ENCODE assay signal across 8 cellular contexts in the genomic region with DNA sequence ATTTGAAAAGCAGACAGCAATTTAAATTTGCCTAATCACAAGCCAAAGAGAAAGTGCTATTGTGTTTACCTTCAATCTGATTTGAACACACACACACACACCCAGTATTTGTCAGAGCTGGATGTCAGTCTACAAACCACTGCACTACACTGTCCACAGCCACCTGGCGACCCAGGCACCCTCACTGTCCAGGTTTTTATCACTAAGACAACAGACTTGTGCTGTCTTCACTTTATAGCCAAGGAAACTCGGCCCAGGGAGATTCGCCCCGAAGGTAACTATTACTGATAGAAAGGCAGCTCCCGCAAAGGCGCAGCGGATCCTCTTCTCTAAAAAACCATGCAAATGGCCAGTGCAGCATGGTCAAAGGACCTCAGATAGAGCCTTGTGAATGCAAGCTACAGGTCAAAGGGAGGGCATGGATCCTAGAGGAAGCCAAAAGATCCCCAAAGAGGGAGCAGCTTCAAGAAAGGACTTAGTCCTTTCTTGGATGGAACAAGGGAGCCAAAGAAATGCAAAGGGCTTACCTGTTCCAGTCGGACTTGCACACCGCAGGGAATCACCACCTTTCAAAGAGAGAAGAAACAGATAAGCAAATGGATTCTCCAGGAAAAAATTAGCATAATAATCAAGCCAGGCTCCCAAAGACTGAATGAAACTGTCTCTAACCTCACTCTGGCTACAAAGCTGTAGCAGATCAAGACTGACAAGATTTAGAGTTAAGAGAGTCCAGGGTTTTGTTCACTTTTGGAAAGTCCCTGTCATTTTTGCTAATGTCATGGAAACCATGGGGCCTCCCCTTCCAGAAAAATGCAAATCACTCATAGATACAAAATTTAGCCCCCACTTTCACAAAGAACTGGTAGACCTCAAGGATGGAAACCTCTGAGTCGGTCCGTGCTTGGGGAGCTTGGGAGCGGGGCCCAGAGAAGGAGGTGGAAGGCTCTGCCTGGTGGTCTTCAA.
A peak's percentile ranks its signal among the peaks of the same experiment; 100 is the strongest.
DNase-seq lines count a peak whose midpoint lies in the region; ATAC-seq and TF ChIP-seq lines count a peak whose summit lies in the region.

No MANE protein-coding gene starts in this region.

- POLR2A ChIA-PET in SK-N-SH (lab: Yijun Ruan, JAX): no interaction called here
- POLR2A ChIA-PET in CD4-positive, alpha-beta T cell (lab: Charles Lee): no interaction called here

- peaks cover 16% of the 10 kb centered on the region for H3F3A ChIP-seq in SK-N-SH (replicated peaks; ENCODE audit: insufficient read depth)

- H3K79me2 ChIP-seq in SK-N-SH (ENCODE audit: insufficient read depth) (peaks cover 71% of the 10 kb centered on the region; the same call in 1 of the 2 replicates), parathyroid adenoma (peaks cover 22% of the 10 kb centered on the region)

- H3K27ac ChIP-seq in SK-N-SH (ENCODE audit: low read depth in 2 of 2, low read length in 1 of 2) (peak overlapping the region; percentile 67 to 92; a peak in 3 of 4 replicates), parathyroid adenoma (peak overlapping the region; percentile 91), foreskin keratinocyte (no peak overlapping the region)
- H3K27ac ChIP-seq in CD4-positive, alpha-beta T cell (ENCODE audit: low read depth, low read length): no peak overlapping the region

- no peaks in the 10 kb centered on the region for H3K9me3 Mint-ChIP-seq in CD4-positive, alpha-beta T cell

- intact Hi-C loops in CD4-positive, alpha-beta T cell (cut with DNase I, micrococcal nuclease): no loop called here

- H3K27me3 ChIP-seq in SK-N-SH (ENCODE audit: insufficient read depth) (no peaks in the 10 kb centered on the region), parathyroid adenoma (ENCODE audit: control insufficient read depth, insufficient read depth, low read length) (no peaks in the 10 kb centered on the region), foreskin keratinocyte (no peaks in the 10 kb centered on the region)
- H3K27me3 ChIP-seq in CD4-positive, alpha-beta T cell (ENCODE audit: control insufficient read depth, insufficient read depth, low read length): no peaks in the 10 kb centered on the region

- H3K36me3 ChIP-seq in SK-N-SH (replicated peaks in 1 of 2; ENCODE audit: control insufficient read depth in 1 of 2, insufficient read depth in 2 of 2, low read length in 1 of 2) (peaks cover 4 to 9% of the 10 kb centered on the region in 2 experiments), parathyroid adenoma (ENCODE audit: control insufficient read depth, insufficient read depth, low read length) (no peaks in the 10 kb centered on the region)

- H3K9me3 ChIP-seq in SK-N-SH (no peaks in the 10 kb centered on the region), parathyroid adenoma (ENCODE audit: control insufficient read depth, low read length) (no peaks in the 10 kb centered on the region)
- no peaks in the 10 kb centered on the region for H3K9me3 ChIP-seq in CD4-positive, alpha-beta T cell (ENCODE audit: control insufficient read depth, low read length)

- DNase-seq in SK-N-SH (no peak), glomerular visceral epithelial cell (ENCODE audit: extremely low spot score) (no peak), foreskin keratinocyte (no peak), NCI-H2029 treated with DMSO at 0.1 percent for 48 hours (lab: John Stamatoyannopoulos, UW) (no peak)
- DNase-seq in CD4-positive, alpha-beta T cell: no peak

- no peak overlapping the region for H3K9ac ChIP-seq in SK-N-SH
- no peak overlapping the region for H3K9ac ChIP-seq in parathyroid adenoma

- H4K20me1 ChIP-seq in SK-N-SH (ENCODE audit: insufficient read depth): no peaks in the 10 kb centered on the region

- no peaks in the 10 kb centered on the region for H3K4me1 Mint-ChIP-seq in CD4-positive, alpha-beta T cell (ENCODE audit: low read depth)

- no peak for TF ChIP-seq RAD21 in SK-N-SH (IDR thresholded peaks at IDR 0.05; ENCODE audit: low read length)

- H3K36me3 Mint-ChIP-seq in CD4-positive, alpha-beta T cell (ENCODE audit: low read depth): no peaks in the 10 kb centered on the region

- no peak overlapping the region for H3K4me3 ChIP-seq in SK-N-SH (ENCODE audit: low read depth in 2 of 2, low read length in 1 of 2)
- no peak overlapping the region for H3K4me3 ChIP-seq in parathyroid adenoma (ENCODE audit: low read depth, low read length)

- WGBS in SK-N-SH (ENCODE audit: low lambda C conversion rate): 95% methylated on average over 12 of the region's 12 CpGs

- CTCF ChIA-PET in SK-N-SH (lab: Yijun Ruan, JAX): interaction anchor here (0.8 to 7.1 kb wide), 12 partner anchors 10 to 339 kb away, joined by 3 to 49 read pairs (median 4); no protein-coding TSS in a partner anchor
- CTCF ChIA-PET in CD4-positive, alpha-beta T cell (lab: Charles Lee): no interaction called here

- ATAC-seq in GM18861 (IDR thresholded peaks at IDR 0.05; ENCODE audit: unreplicated experiment) (peak; percentile 75), HG02759 (IDR thresholded peaks at IDR 0.05; ENCODE audit: unreplicated experiment) (peak; percentile 76), foreskin keratinocyte (no peak)
- no peak for ATAC-seq in CD4-positive, alpha-beta T cell (ENCODE audit: poor library complexity)

- no peak overlapping the region for H3K27ac Mint-ChIP-seq in CD4-positive, alpha-beta T cell

- no peaks in the 10 kb centered on the region for H3K9me2 ChIP-seq in SK-N-SH

- no peak overlapping the region for H2AFZ ChIP-seq in SK-N-SH (ENCODE audit: low read depth)
- peak overlapping the region; percentile 45 for H2AFZ ChIP-seq in parathyroid adenoma

- TF ChIP-seq CTCF in SK-N-SH (IDR thresholded peaks at IDR 0.05) (no peak), parathyroid adenoma (IDR thresholded peaks at IDR 0.05) (no peak), foreskin keratinocyte (conservative IDR thresholded peaks at IDR 0.05) (no peak)
- no peak for TF ChIP-seq CTCF in CD4-positive, alpha-beta T cell (IDR thresholded peaks at IDR 0.05)

- H3K27me3 Mint-ChIP-seq in CD4-positive, alpha-beta T cell: no peaks in the 10 kb centered on the region

- H3K4me2 ChIP-seq in SK-N-SH (peak overlapping the region; percentile 75), parathyroid adenoma (ENCODE audit: low read length) (peak overlapping the region; percentile 46)

- H3K4me3 Mint-ChIP-seq in CD4-positive, alpha-beta T cell: no peak overlapping the region

- no peak for TF ChIP-seq EP300 in SK-N-SH (IDR thresholded peaks at IDR 0.05; ENCODE audit: borderline replicate concordance in 1 of 2, low read depth in 1 of 2, low read length in 1 of 2)

- H3K4me1 ChIP-seq in SK-N-SH (ENCODE audit: control insufficient read depth in 1 of 2, insufficient read depth in 2 of 2, low read depth in 1 of 2, low read length in 1 of 2): peaks cover 32 to 53% of the 10 kb centered on the region in 2 experiments
- peaks cover 81% of the 10 kb centered on the region for H3K4me1 ChIP-seq in parathyroid adenoma
- no peaks in the 10 kb centered on the region for H3K4me1 ChIP-seq in foreskin keratinocyte

TF ChIP-seq in SK-N-SH, 30 proteins besides CTCF, POLR2A, EP300 and RAD21 (continues in another document):
- TF ChIP-seq TAF1 (IDR thresholded peaks at IDR 0.05; ENCODE audit: borderline replicate concordance, low read depth, low read length) (no peak), RFX5 (IDR thresholded peaks at IDR 0.05; ENCODE audit: low read length) (no peak), MXI1 (IDR thresholded peaks at IDR 0.05; ENCODE audit: low read depth, low read length) (no peak), FOXJ3 (CRISPR knock-in tag; IDR thresholded peaks at IDR 0.05) (no peak), TEAD4 (IDR thresholded peaks at IDR 0.05; ENCODE audit: borderline replicate concordance, insufficient read depth) (no peak), EZH2phosphoT487 (IDR thresholded peaks at IDR 0.05; ENCODE audit: borderline replicate concordance, low read depth) (no peak), NFIC (IDR thresholded peaks at IDR 0.05; ENCODE audit: borderline replicate concordance) (no peak), SMC3 (IDR thresholded peaks at IDR 0.05; ENCODE audit: low read depth, low read length) (no peak), TCF12 (IDR thresholded peaks at IDR 0.05) (no peak), POLR2AphosphoS5 (IDR thresholded peaks at IDR 0.05; ENCODE audit: low read depth, low read length) (no peak), RXRA (IDR thresholded peaks at IDR 0.05; ENCODE audit: borderline replicate concordance, low read depth) (no peak), MEF2A (IDR thresholded peaks at IDR 0.05; ENCODE audit: borderline replicate concordance, low read depth) (no peak)
- TF ChIP-seq, protein P1, sequence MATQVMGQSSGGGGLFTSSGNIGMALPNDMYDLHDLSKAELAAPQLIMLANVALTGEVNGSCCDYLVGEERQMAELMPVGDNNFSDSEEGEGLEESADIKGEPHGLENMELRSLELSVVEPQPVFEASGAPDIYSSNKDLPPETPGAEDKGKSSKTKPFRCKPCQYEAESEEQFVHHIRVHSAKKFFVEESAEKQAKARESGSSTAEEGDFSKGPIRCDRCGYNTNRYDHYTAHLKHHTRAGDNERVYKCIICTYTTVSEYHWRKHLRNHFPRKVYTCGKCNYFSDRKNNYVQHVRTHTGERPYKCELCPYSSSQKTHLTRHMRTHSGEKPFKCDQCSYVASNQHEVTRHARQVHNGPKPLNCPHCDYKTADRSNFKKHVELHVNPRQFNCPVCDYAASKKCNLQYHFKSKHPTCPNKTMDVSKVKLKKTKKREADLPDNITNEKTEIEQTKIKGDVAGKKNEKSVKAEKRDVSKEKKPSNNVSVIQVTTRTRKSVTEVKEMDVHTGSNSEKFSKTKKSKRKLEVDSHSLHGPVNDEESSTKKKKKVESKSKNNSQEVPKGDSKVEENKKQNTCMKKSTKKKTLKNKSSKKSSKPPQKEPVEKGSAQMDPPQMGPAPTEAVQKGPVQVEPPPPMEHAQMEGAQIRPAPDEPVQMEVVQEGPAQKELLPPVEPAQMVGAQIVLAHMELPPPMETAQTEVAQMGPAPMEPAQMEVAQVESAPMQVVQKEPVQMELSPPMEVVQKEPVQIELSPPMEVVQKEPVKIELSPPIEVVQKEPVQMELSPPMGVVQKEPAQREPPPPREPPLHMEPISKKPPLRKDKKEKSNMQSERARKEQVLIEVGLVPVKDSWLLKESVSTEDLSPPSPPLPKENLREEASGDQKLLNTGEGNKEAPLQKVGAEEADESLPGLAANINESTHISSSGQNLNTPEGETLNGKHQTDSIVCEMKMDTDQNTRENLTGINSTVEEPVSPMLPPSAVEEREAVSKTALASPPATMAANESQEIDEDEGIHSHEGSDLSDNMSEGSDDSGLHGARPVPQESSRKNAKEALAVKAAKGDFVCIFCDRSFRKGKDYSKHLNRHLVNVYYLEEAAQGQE (IDR thresholded peaks at IDR 0.05; ENCODE audit: low read depth, low read length): no peak
- TF ChIP-seq, protein P2, sequence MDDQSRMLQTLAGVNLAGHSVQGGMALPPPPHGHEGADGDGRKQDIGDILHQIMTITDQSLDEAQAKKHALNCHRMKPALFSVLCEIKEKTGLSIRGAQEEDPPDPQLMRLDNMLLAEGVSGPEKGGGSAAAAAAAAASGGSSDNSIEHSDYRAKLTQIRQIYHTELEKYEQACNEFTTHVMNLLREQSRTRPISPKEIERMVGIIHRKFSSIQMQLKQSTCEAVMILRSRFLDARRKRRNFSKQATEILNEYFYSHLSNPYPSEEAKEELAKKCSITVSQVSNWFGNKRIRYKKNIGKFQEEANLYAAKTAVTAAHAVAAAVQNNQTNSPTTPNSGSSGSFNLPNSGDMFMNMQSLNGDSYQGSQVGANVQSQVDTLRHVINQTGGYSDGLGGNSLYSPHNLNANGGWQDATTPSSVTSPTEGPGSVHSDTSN (IDR thresholded peaks at IDR 0.05): no peak

Comparison
In these comparisons a context has a peak if more than half of its experiments do, and no peak if none do; other contexts are left out.
1. ATAC-seq: peak in GM18861 (single experiment) and HG02759 (single experiment); none in foreskin keratinocyte (single experiment) and CD4-positive, alpha-beta T cell (single experiment).
2. H3K27ac ChIP-seq: peak in SK-N-SH (2 of 2) and parathyroid adenoma (single experiment); none in foreskin keratinocyte (single experiment) and CD4-positive, alpha-beta T cell (single experiment).